In the genomic region with DNA sequence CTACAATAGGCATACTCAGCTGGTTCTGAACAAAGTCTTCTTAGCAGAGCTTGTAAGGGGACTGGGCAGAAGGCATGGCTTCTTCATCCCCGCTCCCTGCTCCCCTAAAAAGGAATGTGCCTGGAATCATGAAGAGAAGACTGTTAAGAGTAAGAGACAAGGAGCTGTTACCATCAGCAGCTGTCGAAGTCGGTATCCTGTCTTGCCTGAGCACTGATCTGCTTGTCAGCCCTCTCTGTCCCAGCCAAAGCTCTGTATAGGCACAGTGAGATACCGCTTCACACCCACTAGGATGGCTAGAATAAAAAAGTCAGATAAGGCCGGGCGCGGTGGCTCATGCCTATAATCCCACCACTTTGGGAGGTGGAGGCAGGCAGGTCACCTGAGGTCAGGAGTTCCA, we compare ENCODE assay signal across 23 cellular contexts. TPM values are rescaled to one million over a fixed set of nuclear protein-coding genes. Genes with fewer than 3 reads are reported as not detected.
A peak's percentile ranks its signal among the peaks of the same experiment; 100 is the strongest.
DNase-seq lines count a peak whose midpoint lies in the region; ATAC-seq and TF ChIP-seq lines count a peak whose summit lies in the region.
"Had no signal": no experiment of that assay in that cellular context is flagged by ENCODE, and none has a peak within 500 bp of the region (broad histone marks: within the 10 kb centered on the region; RNA-seq: fewer than 3 reads in every experiment).

No MANE protein-coding gene starts in this region.

- no peak overlapping the region for H3K23ac ChIP-seq in mesendoderm (ENCODE audit: low read length)

- H2BK120ac ChIP-seq in mesendoderm (ENCODE audit: low read depth, low read length), result no peak overlapping the region

- no peak overlapping the region for H2AK5ac ChIP-seq in mesendoderm (ENCODE audit: low read length)

- no peak overlapping the region for H3K18ac ChIP-seq in mesendoderm (ENCODE audit: low read length)

- DNase-seq in Right ventricle myocardium inferior (ENCODE audit: missing footprints) (peak; percentile 69), cardiac septum (ENCODE audit: low spot score) (no peak), left ventricle myocardium inferior (no peak), mesendoderm (peak; percentile 85), BE2C (no peak)
- DNase-seq in activated effector memory CD4-positive, alpha-beta T cell treated with Interleukin-2 at 50 U/mL for 16 hours, result no peak
- DNase-seq in activated CD8-positive, alpha-beta memory T cell treated with anti-CD3 and anti-CD28 coated beads for 24 hours, result no peak
- DNase-seq: ACHN; CD4-positive, alpha-beta memory T cell; DND-41; GOT3; HCEC 1CT; KG1; NCI-H1105; NCI-H146; NCI-H2081; NCI-H2171; NCI-H345; NCI-H524; NCI-H82 had no signal

- H3K9me3 ChIP-seq in left ventricle myocardium inferior (replicated peaks) (no peaks in the 10 kb centered on the region), BE2C (no peaks in the 10 kb centered on the region)
- H3K9me3 ChIP-seq: BLaER1 treated with 17β-estradiol and CSF1 and Interleukin-3, amounts not matched to agents 10 nM and 100 nM had no signal

- H3K4me1 ChIP-seq in left ventricle myocardium inferior, result peaks cover 100% of the 10 kb centered on the region
- peaks cover 8% of the 10 kb centered on the region for H3K4me1 ChIP-seq in mesendoderm (ENCODE audit: control insufficient read depth, low read depth, low read length)
- no peaks in the 10 kb centered on the region; the same call in 1 of the 2 replicates for H3K4me1 ChIP-seq in BE2C
- H3K4me1 ChIP-seq: BLaER1 treated with 17β-estradiol and CSF1 and Interleukin-3, amounts not matched to agents 10 nM and 100 nM had no signal

- peak; percentile 68 for ATAC-seq in Right ventricle myocardium inferior
- no peak for ATAC-seq in HG02981 (IDR thresholded peaks at IDR 0.05; ENCODE audit: unreplicated experiment)

- TF ChIP-seq CTCF in left ventricle myocardium inferior (IDR thresholded peaks at IDR 0.05; ENCODE audit: borderline replicate concordance), result no peak
- no peak for TF ChIP-seq CTCF in BE2C (IDR thresholded peaks at IDR 0.05; ENCODE audit: low read depth, low read length)

- no peak overlapping the region for H4K8ac ChIP-seq in mesendoderm (ENCODE audit: low read depth, low read length)

- H3K4me2 ChIP-seq in mesendoderm (ENCODE audit: low read length), result no peak overlapping the region
- H3K4me2 ChIP-seq: BLaER1 treated with 17β-estradiol and CSF1 and Interleukin-3, amounts not matched to agents 10 nM and 100 nM had no signal

- H3K27ac ChIP-seq in left ventricle myocardium inferior (replicated peaks), result peak overlapping the region; percentile 89
- peak overlapping the region; percentile 6 for H3K27ac ChIP-seq in mesendoderm (ENCODE audit: low read depth, low read length)
- H3K27ac ChIP-seq: 22Rv1; BLaER1 treated with 17β-estradiol and CSF1 and Interleukin-3, amounts not matched to agents 10 nM and 100 nM had no signal

- H3K4me3 ChIP-seq in left ventricle myocardium inferior (no peak overlapping the region), mesendoderm (ENCODE audit: low read length) (no peak overlapping the region), BE2C (ENCODE audit: low read depth, low read length) (no peak overlapping the region)
- H3K4me3 ChIP-seq: BLaER1 treated with 17β-estradiol and CSF1 and Interleukin-3, amounts not matched to agents 10 nM and 100 nM had no signal

- no peak overlapping the region for H3K56ac ChIP-seq in mesendoderm (ENCODE audit: low read length)

- H2BK5ac ChIP-seq in mesendoderm (ENCODE audit: low read length), result no peak overlapping the region

- intact Hi-C loops in Right ventricle myocardium inferior (cut with DNase I), result no loop called here
- intact Hi-C loops in cardiac septum (cut with DNase I), result loop anchor here (2.0 kb wide), 1 partner anchor 29 kb away; no protein-coding TSS in a partner anchor
- intact Hi-C loops in left ventricle myocardium inferior (cut with micrococcal nuclease), result no loop called here

- H4K5ac ChIP-seq in mesendoderm (ENCODE audit: low read length), result no peak overlapping the region

- no peak overlapping the region for H3K9ac ChIP-seq in mesendoderm (ENCODE audit: low read length)
- H3K9ac ChIP-seq: BLaER1 treated with 17β-estradiol and CSF1 and Interleukin-3, amounts not matched to agents 10 nM and 100 nM had no signal

- no CpG with 5 or more reads among the region's 7 CpGs for WGBS in mesendoderm (ENCODE audit: extremely low coverage, insufficient coverage, low lambda C conversion rate)

- no peaks in the 10 kb centered on the region for H3K79me1 ChIP-seq in mesendoderm (ENCODE audit: low read length)

- no peaks in the 10 kb centered on the region for H3K27me3 ChIP-seq in left ventricle myocardium inferior (ENCODE audit: low read depth)
- H3K27me3 ChIP-seq in mesendoderm (ENCODE audit: insufficient read depth, low read length, poor library complexity), result no peaks in the 10 kb centered on the region
- no peaks in the 10 kb centered on the region for H3K27me3 ChIP-seq in BE2C
- H3K27me3 ChIP-seq: BLaER1 treated with 17β-estradiol and CSF1 and Interleukin-3, amounts not matched to agents 10 nM and 100 nM had no signal

- H3K4ac ChIP-seq in mesendoderm (ENCODE audit: low read depth, low read length), result no peak overlapping the region

- H3K79me2 ChIP-seq in mesendoderm (ENCODE audit: control insufficient read depth, insufficient read depth, low read length), result no peaks in the 10 kb centered on the region

- no peaks in the 10 kb centered on the region for H3K36me3 ChIP-seq in left ventricle myocardium inferior
- H3K36me3 ChIP-seq in mesendoderm (ENCODE audit: control insufficient read depth, insufficient read depth, low read length), result no peaks in the 10 kb centered on the region
- no peaks in the 10 kb centered on the region; the same call in 1 of the 2 replicates for H3K36me3 ChIP-seq in BE2C
- H3K36me3 ChIP-seq: BLaER1 treated with 17β-estradiol and CSF1 and Interleukin-3, amounts not matched to agents 10 nM and 100 nM had no signal

- no peak overlapping the region for H2BK15ac ChIP-seq in mesendoderm (replicated peaks; ENCODE audit: low read depth)

RNA-seq across cellular contexts. Expression of gene ABLIM1, which starts 2.4 kb away (rescaled TPM):
- total RNA-seq in Right ventricle myocardium inferior (730 TPM), cardiac septum (473 TPM), left ventricle myocardium inferior (674 TPM)
- polyA plus RNA-seq in mesendoderm (2013, experiment 1 of 2), result 49.1 TPM
- 50.3 TPM for polyA plus RNA-seq in mesendoderm (2013, experiment 2 of 2)
- 44.0 TPM for polyA plus RNA-seq in BE2C (2012; ENCODE audit: insufficient read depth, insufficient read length, low read depth)

Comparison
In these comparisons a context has a peak if more than half of its experiments do, and no peak if none do; other contexts are left out.
1. DNase-seq: peak in Right ventricle myocardium inferior (single experiment) and mesendoderm (single experiment); none in cardiac septum (single experiment), left ventricle myocardium inferior (single experiment), activated effector memory CD4-positive, alpha-beta T cell treated with Interleukin-2 at 50 U/mL for 16 hours (single experiment), BE2C (single experiment) and activated CD8-positive, alpha-beta memory T cell treated with anti-CD3 and anti-CD28 coated beads for 24 hours (single experiment).